In the genomic region with DNA sequence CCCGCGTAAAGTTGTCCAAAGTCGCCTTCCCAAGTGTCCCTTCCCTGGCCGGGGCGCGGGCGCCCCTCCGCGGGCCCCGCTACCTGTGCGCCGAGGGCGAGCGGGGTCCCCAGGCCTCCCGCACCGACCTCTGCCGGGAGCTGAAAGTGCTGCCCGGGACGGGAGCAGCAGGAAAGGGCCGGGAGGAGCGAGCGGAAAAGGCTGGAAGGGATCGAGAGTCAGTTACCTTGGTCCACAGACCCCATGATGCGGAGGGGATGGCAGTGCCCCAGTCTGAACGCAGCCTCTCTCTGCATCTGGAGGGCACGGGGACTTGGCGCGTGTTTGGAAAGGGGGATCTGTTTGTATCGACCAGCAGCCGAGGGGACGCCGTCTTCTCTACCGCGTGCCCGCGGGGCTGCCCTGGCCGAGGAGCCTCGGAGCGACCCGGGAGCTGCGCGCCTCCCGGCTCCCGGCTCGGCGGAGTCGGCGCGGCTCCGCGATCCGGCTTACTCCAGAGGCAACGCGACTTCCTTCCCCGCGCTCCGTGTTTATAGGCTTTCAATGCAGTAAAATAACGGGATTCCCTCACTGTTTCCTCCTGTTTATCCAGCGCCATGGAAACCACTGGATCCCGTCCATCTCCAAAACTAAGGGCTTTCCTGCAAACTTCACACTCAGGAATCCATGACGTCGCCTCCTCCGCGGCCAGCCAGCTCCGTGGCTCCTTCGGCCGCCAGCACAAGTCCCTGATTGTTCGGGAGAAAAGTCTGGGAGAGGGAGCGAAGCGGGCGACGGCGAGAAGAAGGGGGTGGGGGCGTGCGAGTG, we compare ENCODE assay signal across 8 cellular contexts. TPM values are rescaled to one million over a fixed set of nuclear protein-coding genes. Genes with fewer than 3 reads are reported as not detected.
A peak's percentile ranks its signal among the peaks of the same experiment; 100 is the strongest.
DNase-seq lines count a peak whose midpoint lies in the region; ATAC-seq and TF ChIP-seq lines count a peak whose summit lies in the region.

No MANE protein-coding gene starts in this region.

- peaks cover 29% of the 10 kb centered on the region for H3K4me1 Mint-ChIP-seq in GM23338

- CTCF ChIA-PET in AG04450 (lab: Charles Lee): interaction anchor here (1.1 to 1.8 kb wide), 2 partner anchors 32 to 35 kb away, joined by 3 to 4 read pairs; no protein-coding TSS in a partner anchor

- peaks cover 43% of the 10 kb centered on the region for H3K27me3 Mint-ChIP-seq in GM23338 (ENCODE audit: insufficient read depth, low read depth, poor library complexity)

- POLR2A ChIA-PET in AG04450 (lab: Yijun Ruan, JAX): interaction anchor here (0.6 to 1.4 kb wide), 4 partner anchors 11 to 481 kb away, joined by 3 to 5 read pairs (median 4); no protein-coding TSS in a partner anchor

- H3F3A ChIP-seq in GM23338 (replicated peaks; ENCODE audit: low read depth): peaks cover 4% of the 10 kb centered on the region; the same call in 1 of the 2 replicates

- H3K27ac ChIP-seq in AG04450 (ENCODE audit: low read depth, low read length): peak overlapping the region; percentile 82
- no peak overlapping the region for H3K27ac ChIP-seq in GM23338 (ENCODE audit: low read depth)
- H3K27ac ChIP-seq in SJSA1: peak overlapping the region; percentile 5; the same call in 1 of the 2 replicates

- H3K4me1 ChIP-seq in GM23338 (ENCODE audit: insufficient read depth): peaks cover 14% of the 10 kb centered on the region
- peaks cover 33% of the 10 kb centered on the region for H3K4me1 ChIP-seq in SJSA1 (replicated peaks)

- peak; percentile 83 for DNase-seq in AG04450 (ENCODE audit: low read depth, low spot score)
- peak; percentile 83 for DNase-seq in GM23338 (ENCODE audit: low spot score)
- peak; percentile 68 to 71 for DNase-seq in SJSA1 (ENCODE audit: low read depth in 1 of 2, low spot score in 2 of 2)
- peak; percentile 92 to 97 for DNase-seq in cardiac fibroblast (ENCODE audit: low read depth in 2 of 2)
- peak; percentile 72 for DNase-seq in iPS-NIHi11 (ENCODE audit: low spot score)
- peak; percentile 88 for DNase-seq in retinal pigment epithelial cell (ENCODE audit: low read depth)

- H3K9me2 ChIP-seq in GM23338 (ENCODE audit: insufficient read depth): no peaks in the 10 kb centered on the region

- H3K4me3 ChIP-seq in AG04450 (ENCODE audit: low read depth, low read length) (peak overlapping the region; percentile 71), GM23338 (peak overlapping the region; percentile 77), SJSA1 (peak overlapping the region; percentile 30), cardiac fibroblast (replicated peaks in 1 of 2; ENCODE audit: low read depth in 2 of 2, low read length in 2 of 2) (peak overlapping the region; percentile 58 to 61), retinal pigment epithelial cell (ENCODE audit: low read length) (peak overlapping the region; percentile 59)

- TF ChIP-seq CTCF in AG04450 (IDR thresholded peaks at IDR 0.05; ENCODE audit: low read depth, low read length): peak; percentile 20; the same call in 1 of the 2 replicates
- peak; percentile 17 to 36; a peak in 2 of 4 replicates for TF ChIP-seq CTCF in GM23338 (conservative IDR thresholded peaks at IDR 0.05; ENCODE audit: low read depth in 2 of 2)
- TF ChIP-seq CTCF in cardiac fibroblast (IDR thresholded peaks at IDR 0.05; ENCODE audit: low read depth, low read length): no peak
- peak; percentile 20 for TF ChIP-seq CTCF in retinal pigment epithelial cell (conservative IDR thresholded peaks at IDR 0.05; ENCODE audit: low read depth, low read length)

- H3K27me3 ChIP-seq in AG04450 (ENCODE audit: control insufficient read depth, insufficient read depth, low read length) (no peaks in the 10 kb centered on the region), GM23338 (ENCODE audit: insufficient read depth) (peaks cover 68% of the 10 kb centered on the region), SJSA1 (replicated peaks) (peaks cover 39% of the 10 kb centered on the region)

- no peaks in the 10 kb centered on the region for H3K79me2 ChIP-seq in GM23338 (replicated peaks; ENCODE audit: insufficient read depth)

- ATAC-seq in GM23338 (peak; percentile 78), GM21528 (IDR thresholded peaks at IDR 0.05; ENCODE audit: low FRiP score, unreplicated experiment) (no peak), GM18511 (IDR thresholded peaks at IDR 0.05; ENCODE audit: unreplicated experiment) (no peak)

- H3K9me3 ChIP-seq in AG04450 (ENCODE audit: control insufficient read depth, insufficient read depth, low read length) (no peaks in the 10 kb centered on the region), SJSA1 (replicated peaks) (no peaks in the 10 kb centered on the region)

- peak overlapping the region; percentile 83 for H3K4me3 Mint-ChIP-seq in GM23338

- H3K9me3 Mint-ChIP-seq in GM23338: no peaks in the 10 kb centered on the region

- peak overlapping the region; percentile 95 for H3K4me2 ChIP-seq in GM23338

- H3K36me3 ChIP-seq in GM23338 (ENCODE audit: insufficient read depth): no peaks in the 10 kb centered on the region
- H3K36me3 ChIP-seq in SJSA1: no peaks in the 10 kb centered on the region

- peak overlapping the region; percentile 97 for H2AFZ ChIP-seq in GM23338

- no peaks in the 10 kb centered on the region for H3K36me3 Mint-ChIP-seq in GM23338 (ENCODE audit: low read depth)

- H4K20me1 ChIP-seq in GM23338 (replicated peaks; ENCODE audit: insufficient read depth): no peaks in the 10 kb centered on the region; the same call in 1 of the 2 replicates

- no peak overlapping the region for H3K27ac Mint-ChIP-seq in GM23338

TF ChIP-seq in GM23338, 12 proteins besides CTCF, POLR2A, EP300 and RAD21 (continues in another document):
- TF ChIP-seq CREB1 (CRISPR knock-in tag; IDR thresholded peaks at IDR 0.05; ENCODE audit: low read depth) (peak; percentile 47; the same call in 1 of the 2 replicates), ZNF114 (CRISPR knock-in tag; IDR thresholded peaks at IDR 0.05) (no peak), ZNF331 (CRISPR knock-in tag; IDR thresholded peaks at IDR 0.05; ENCODE audit: low read depth) (no peak), POLR2AphosphoS5 (IDR thresholded peaks at IDR 0.05; ENCODE audit: low read depth) (no peak), STAT1 (IDR thresholded peaks at IDR 0.05; ENCODE audit: unreplicated experiment) (no peak)
- TF ChIP-seq, protein P1, sequence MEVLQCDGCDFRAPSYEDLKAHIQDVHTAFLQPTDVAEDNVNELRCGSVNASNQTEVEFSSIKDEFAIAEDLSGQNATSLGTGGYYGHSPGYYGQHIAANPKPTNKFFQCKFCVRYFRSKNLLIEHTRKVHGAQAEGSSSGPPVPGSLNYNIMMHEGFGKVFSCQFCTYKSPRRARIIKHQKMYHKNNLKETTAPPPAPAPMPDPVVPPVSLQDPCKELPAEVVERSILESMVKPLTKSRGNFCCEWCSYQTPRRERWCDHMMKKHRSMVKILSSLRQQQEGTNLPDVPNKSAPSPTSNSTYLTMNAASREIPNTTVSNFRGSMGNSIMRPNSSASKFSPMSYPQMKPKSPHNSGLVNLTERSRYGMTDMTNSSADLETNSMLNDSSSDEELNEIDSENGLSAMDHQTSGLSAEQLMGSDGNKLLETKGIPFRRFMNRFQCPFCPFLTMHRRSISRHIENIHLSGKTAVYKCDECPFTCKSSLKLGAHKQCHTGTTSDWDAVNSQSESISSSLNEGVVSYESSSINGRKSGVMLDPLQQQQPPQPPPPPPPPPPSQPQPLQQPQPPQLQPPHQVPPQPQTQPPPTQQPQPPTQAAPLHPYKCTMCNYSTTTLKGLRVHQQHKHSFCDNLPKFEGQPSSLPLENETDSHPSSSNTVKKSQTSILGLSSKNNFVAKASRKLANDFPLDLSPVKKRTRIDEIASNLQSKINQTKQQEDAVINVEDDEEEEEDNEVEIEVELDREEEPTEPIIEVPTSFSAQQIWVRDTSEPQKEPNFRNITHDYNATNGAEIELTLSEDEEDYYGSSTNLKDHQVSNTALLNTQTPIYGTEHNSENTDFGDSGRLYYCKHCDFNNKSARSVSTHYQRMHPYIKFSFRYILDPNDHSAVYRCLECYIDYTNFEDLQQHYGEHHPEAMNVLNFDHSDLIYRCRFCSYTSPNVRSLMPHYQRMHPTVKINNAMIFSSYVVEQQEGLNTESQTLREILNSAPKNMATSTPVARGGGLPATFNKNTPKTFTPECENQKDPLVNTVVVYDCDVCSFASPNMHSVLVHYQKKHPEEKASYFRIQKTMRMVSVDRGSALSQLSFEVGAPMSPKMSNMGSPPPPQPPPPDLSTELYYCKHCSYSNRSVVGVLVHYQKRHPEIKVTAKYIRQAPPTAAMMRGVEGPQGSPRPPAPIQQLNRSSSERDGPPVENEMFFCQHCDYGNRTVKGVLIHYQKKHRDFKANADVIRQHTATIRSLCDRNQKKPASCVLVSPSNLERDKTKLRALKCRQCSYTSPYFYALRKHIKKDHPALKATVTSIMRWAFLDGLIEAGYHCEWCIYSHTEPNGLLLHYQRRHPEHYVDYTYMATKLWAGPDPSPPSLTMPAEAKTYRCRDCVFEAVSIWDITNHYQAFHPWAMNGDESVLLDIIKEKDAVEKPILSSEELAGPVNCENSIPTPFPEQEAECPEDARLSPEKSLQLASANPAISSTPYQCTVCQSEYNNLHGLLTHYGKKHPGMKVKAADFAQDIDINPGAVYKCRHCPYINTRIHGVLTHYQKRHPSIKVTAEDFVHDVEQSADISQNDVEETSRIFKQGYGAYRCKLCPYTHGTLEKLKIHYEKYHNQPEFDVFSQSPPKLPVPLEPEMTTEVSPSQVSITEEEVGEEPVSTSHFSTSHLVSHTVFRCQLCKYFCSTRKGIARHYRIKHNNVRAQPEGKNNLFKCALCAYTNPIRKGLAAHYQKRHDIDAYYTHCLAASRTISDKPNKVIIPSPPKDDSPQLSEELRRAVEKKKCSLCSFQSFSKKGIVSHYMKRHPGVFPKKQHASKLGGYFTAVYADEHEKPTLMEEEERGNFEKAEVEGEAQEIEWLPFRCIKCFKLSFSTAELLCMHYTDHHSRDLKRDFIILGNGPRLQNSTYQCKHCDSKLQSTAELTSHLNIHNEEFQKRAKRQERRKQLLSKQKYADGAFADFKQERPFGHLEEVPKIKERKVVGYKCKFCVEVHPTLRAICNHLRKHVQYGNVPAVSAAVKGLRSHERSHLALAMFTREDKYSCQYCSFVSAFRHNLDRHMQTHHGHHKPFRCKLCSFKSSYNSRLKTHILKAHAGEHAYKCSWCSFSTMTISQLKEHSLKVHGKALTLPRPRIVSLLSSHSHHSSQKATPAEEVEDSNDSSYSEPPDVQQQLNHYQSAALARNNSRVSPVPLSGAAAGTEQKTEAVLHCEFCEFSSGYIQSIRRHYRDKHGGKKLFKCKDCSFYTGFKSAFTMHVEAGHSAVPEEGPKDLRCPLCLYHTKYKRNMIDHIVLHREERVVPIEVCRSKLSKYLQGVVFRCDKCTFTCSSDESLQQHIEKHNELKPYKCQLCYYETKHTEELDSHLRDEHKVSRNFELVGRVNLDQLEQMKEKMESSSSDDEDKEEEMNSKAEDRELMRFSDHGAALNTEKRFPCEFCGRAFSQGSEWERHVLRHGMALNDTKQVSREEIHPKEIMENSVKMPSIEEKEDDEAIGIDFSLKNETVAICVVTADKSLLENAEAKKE (CRISPR knock-in tag; IDR thresholded peaks at IDR 0.05): no peak

RNA-seq across cellular contexts. Expression of a gene that starts 20.0 kb away (rescaled TPM):
- polyA plus RNA-seq in AG04450 (2011; rRNA removed): 0.07 and 0.09 TPM in 2 replicates
- polyA minus RNA-seq in AG04450 (2011; rRNA and poly(A)+ RNA removed): 0.14 and 0.17 TPM in 2 replicates
- total RNA-seq in GM23338 (2014; rRNA removed; shearing (Covaris generic)): 0.39 and 0.59 TPM in 2 replicates
- 0.31 and 0.52 TPM in 2 replicates for polyA plus RNA-seq in GM23338 (2016; fragmentation: Nextera tagmentation; extraction: Ambion mirVana)
- not detected in 2 replicates for total RNA-seq in SJSA1 (2014; rRNA removed; shearing (Covaris generic))
